13 cellular contexts compared by ENCODE assay signal in the genomic region with DNA sequence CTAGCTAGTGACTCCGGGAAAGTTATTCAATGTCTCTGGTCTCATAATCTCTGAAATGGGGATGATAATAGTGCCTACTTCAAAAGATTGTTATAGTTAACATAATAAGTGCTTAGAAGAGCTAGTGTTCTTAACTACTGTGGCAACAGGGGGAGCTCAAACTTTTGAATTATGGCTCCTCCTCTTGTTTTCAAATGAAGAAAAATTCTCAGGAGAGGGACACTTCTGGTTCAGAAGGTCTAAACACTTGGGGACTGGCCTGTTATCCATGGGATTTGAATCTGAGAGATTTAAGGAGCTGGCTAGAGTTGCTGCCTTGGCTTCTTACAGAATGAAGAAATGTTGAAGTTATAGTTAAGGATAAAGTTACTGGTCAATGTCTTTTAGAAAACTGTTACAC.
DNase-seq lines count a peak whose midpoint lies in the region; ATAC-seq, FAIRE-seq and TF ChIP-seq lines count a peak whose summit lies in the region.
"Had no signal": no experiment of that assay in that cellular context is flagged by ENCODE, and none has a peak within 500 bp of the region (broad histone marks: within the 10 kb centered on the region; RNA-seq: fewer than 3 reads in every experiment).

No MANE protein-coding gene starts in this region.

- H3K27ac Mint-ChIP-seq in chondrocyte (ENCODE audit: unreplicated experiment) (peak overlapping the region; percentile 89), memory B cell (peak overlapping the region; percentile 51)

- no peaks in the 10 kb centered on the region for H3K27me3 Mint-ChIP-seq in chondrocyte (ENCODE audit: low read depth)
- H3K27me3 Mint-ChIP-seq in memory B cell: no peaks in the 10 kb centered on the region

- FAIRE-seq in A549 (lab: Jason Lieb, UNC): no peak
- FAIRE-seq: small intestine had no signal

- H3K36me3 Mint-ChIP-seq in chondrocyte (ENCODE audit: low read depth) (peaks cover 51% of the 10 kb centered on the region), memory B cell (peaks cover 32% of the 10 kb centered on the region)

- TF ChIP-seq POLR2A in A549 (IDR thresholded peaks at IDR 0.05; ENCODE audit: low read length): no peak

- TF ChIP-seq RAD21 in A549 (conservative IDR thresholded peaks at IDR 0.05 in 1 of 2, IDR thresholded peaks at IDR 0.05 in 1 of 2): peak; percentile 19 to 36; a peak in 2 of 5 replicates

- intact Hi-C loops in colonic mucosa (cut with DNase I): no loop called here

- peaks cover 80% of the 10 kb centered on the region for H3K4me1 ChIP-seq in A549
- peaks cover 5% of the 10 kb centered on the region for H3K4me1 ChIP-seq in colonic mucosa
- H3K4me1 ChIP-seq in effector memory CD4-positive, alpha-beta T cell (ENCODE audit: control insufficient read depth, insufficient read depth, low read length, poor library complexity, severe bottlenecking): peaks cover 8% of the 10 kb centered on the region
- H3K4me1 ChIP-seq: body of pancreas had no signal

- 100% methylated on average over 1 of the region's 1 CpG for WGBS in A549 (ENCODE audit: missing lambda C conversion rate)

- H3K4me3 Mint-ChIP-seq in chondrocyte (ENCODE audit: unreplicated experiment) (no peak overlapping the region), memory B cell (no peak overlapping the region)

- TF ChIP-seq EP300 in A549 (IDR thresholded peaks at IDR 0.05): no peak

- H3K27me3 ChIP-seq in colonic mucosa: no peaks in the 10 kb centered on the region
- no peaks in the 10 kb centered on the region for H3K27me3 ChIP-seq in effector memory CD4-positive, alpha-beta T cell (replicated peaks; ENCODE audit: control insufficient read depth, insufficient read depth, low read length, poor library complexity, severe bottlenecking)
- H3K27me3 ChIP-seq: body of pancreas had no signal

- no peaks in the 10 kb centered on the region for H3K36me3 ChIP-seq in colonic mucosa
- H3K36me3 ChIP-seq in effector memory CD4-positive, alpha-beta T cell (ENCODE audit: control insufficient read depth, insufficient read depth, low read length): peaks cover 25% of the 10 kb centered on the region

- POLR2A ChIA-PET in A549 (lab: Yijun Ruan, JAX): no interaction called here

- TF ChIP-seq CTCF in A549 (IDR thresholded peaks at IDR 0.05) (no peak; the same call in 2 of the 3 replicates), chondrocyte (IDR thresholded peaks at IDR 0.05) (peak; percentile 50), colonic mucosa (IDR thresholded peaks at IDR 0.05) (no peak)

- H3K9me3 ChIP-seq in A549: no peaks in the 10 kb centered on the region
- no peaks in the 10 kb centered on the region for H3K9me3 ChIP-seq in colonic mucosa
- H3K9me3 ChIP-seq in effector memory CD4-positive, alpha-beta T cell (ENCODE audit: control insufficient read depth, low read length): no peaks in the 10 kb centered on the region
- H3K9me3 ChIP-seq: body of pancreas had no signal

- DNase-seq in A549 (ENCODE audit: low read depth in 1 of 2, low spot score in 1 of 2): no peak
- DNase-seq in HCEC 1CT: peak; percentile 62
- DNase-seq in chondrocyte (ENCODE audit: low spot score): no peak
- no peak for DNase-seq in memory B cell (ENCODE audit: low spot score in 2 of 2)
- DNase-seq in colonic mucosa: no peak
- DNase-seq in effector memory CD4-positive, alpha-beta T cell: no peak
- DNase-seq in midbrain (lab: John Stamatoyannopoulos, UW): no peak
- no peak for DNase-seq in mesenteric fat pad (ENCODE audit: low spot score)
- DNase-seq: body of pancreas, C1 segment of cervical spinal cord, NCI-H446 treated with DMSO at 0.1 percent for 48 hours, small intestine had no signal

- no peak overlapping the region for H3K9ac ChIP-seq in colonic mucosa (ENCODE audit: low read depth in 2 of 2, low read length in 2 of 2)

- no peak overlapping the region for H3K4me2 ChIP-seq in A549

- H3K9me3 Mint-ChIP-seq in chondrocyte (ENCODE audit: low read depth) (peaks cover 2% of the 10 kb centered on the region), memory B cell (no peaks in the 10 kb centered on the region)

- no peak overlapping the region for H3K4me3 ChIP-seq in A549
- H3K4me3 ChIP-seq in colonic mucosa: no peak overlapping the region
- H3K4me3 ChIP-seq in effector memory CD4-positive, alpha-beta T cell (ENCODE audit: insufficient read depth, low read depth, low read length, poor library complexity, severe bottlenecking): no peak overlapping the region
- H3K4me3 ChIP-seq: body of pancreas, SK-N-MC had no signal

- peak overlapping the region in 1 of 2 experiments; percentile 74; a peak in 1 of 6 replicates for H3K27ac ChIP-seq in A549
- no peak overlapping the region for H3K27ac ChIP-seq in colonic mucosa
- H3K27ac ChIP-seq in effector memory CD4-positive, alpha-beta T cell (ENCODE audit: insufficient read depth, low read length, poor library complexity, severe bottlenecking): no peak overlapping the region
- H3K27ac ChIP-seq: body of pancreas, SK-N-MC had no signal

- H3K4me1 Mint-ChIP-seq in chondrocyte (ENCODE audit: low read depth): peaks cover 99% of the 10 kb centered on the region
- H3K4me1 Mint-ChIP-seq in memory B cell: no peaks in the 10 kb centered on the region

- ATAC-seq in A549 (peak in 1 of 2 experiments; percentile 11; a peak in 1 of 6 replicates), memory B cell (ENCODE audit: low read depth) (no peak)
- ATAC-seq: body of pancreas had no signal

- CTCF ChIA-PET in A549 (lab: Yijun Ruan, JAX): interaction anchor here (0.7 to 2.7 kb wide), 6 partner anchors 10 to 183 kb away, joined by 3 to 10 read pairs (median 3); no protein-coding TSS in a partner anchor

TF ChIP-seq in A549, 52 proteins besides CTCF, POLR2A, EP300 and RAD21:
- TF ChIP-seq SREBF2 (IDR thresholded peaks at IDR 0.05) (no peak), SMC3 (IDR thresholded peaks at IDR 0.05) (0 out of 3 replicates have a peak, but pooled peaks have one; percentile 22)
